In the genomic region with DNA sequence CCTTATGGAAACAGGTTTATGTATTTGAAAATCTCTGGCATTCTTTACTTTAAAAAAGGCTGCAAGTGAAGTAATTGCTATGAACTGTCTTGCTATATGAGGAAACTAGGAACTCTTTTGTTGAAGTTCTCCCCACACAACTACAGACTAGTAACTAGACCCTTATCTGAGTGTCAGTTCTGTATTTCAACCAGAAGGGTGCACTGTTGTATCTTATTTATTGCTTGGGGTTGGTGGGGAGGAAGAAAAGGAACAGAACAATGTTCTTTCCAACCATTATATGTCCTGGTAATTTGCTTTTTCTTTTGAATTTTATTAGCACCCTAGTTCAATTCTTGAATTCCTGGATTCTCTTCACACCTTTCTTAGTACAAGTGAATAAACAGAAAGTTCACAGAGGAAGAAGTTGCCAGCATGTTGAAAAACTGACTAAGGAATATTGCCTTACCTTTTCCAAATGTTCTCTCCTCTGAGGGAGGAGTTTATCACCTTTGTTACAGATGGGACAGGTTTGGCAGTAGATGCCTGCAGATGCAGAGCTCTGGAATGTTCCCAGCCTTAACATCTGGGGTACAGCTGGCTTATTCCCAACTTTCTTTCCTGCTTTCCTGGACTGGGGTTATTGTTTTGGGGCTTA, we compare ENCODE assay signal across 8 cellular contexts.
DNase-seq lines count a peak whose midpoint lies in the region; ATAC-seq and TF ChIP-seq lines count a peak whose summit lies in the region.

No MANE protein-coding gene starts in this region.

- POLR2A ChIA-PET in PC-9 (lab: Charles Lee; ENCODE audit: unreplicated experiment): no interaction called here

- TF ChIP-seq CTCF in PC-9 (conservative IDR thresholded peaks at IDR 0.05) (peak; percentile 80), endothelial cell (IDR thresholded peaks at IDR 0.05; ENCODE audit: unreplicated experiment) (peak; percentile 60)

- H2AFZ ChIP-seq in PC-9: no peak overlapping the region

- H3K4me1 Mint-ChIP-seq in endothelial cell (ENCODE audit: unreplicated experiment): peaks cover 41% of the 10 kb centered on the region

- CTCF ChIA-PET in PC-9 (lab: Charles Lee): no interaction called here

- H3K36me3 ChIP-seq in PC-9 (ENCODE audit: low read depth): no peaks in the 10 kb centered on the region

- no peaks in the 10 kb centered on the region for H3K9me2 ChIP-seq in PC-9 (ENCODE audit: insufficient read depth)

- no peak overlapping the region for H3K27ac ChIP-seq in PC-9

- BruUV-seq in PC-9 (replicated peaks; lab: Mats Ljungman, UMichigan): no TSS peak

- peak; percentile 31 for DNase-seq in DMS79 treated with DMSO at 0.1 percent for 48 hours (lab: John Stamatoyannopoulos, UW)
- peak; percentile 5 for DNase-seq in HuH-7.5 (ENCODE audit: low spot score)
- DNase-seq in PC-9: peak in 1 of 2 experiments; percentile 46
- peak; percentile 19 for DNase-seq in endothelial cell (ENCODE audit: low spot score)
- DNase-seq in middle frontal gyrus (ENCODE audit: extremely low spot score, low spot score): peak; percentile 29
- no peak for DNase-seq in ecto neural progenitor cell (ENCODE audit: low spot score)

- H3K9me3 ChIP-seq in PC-9 (ENCODE audit: insufficient read depth, low read depth): no peaks in the 10 kb centered on the region

- H3K79me2 ChIP-seq in PC-9 (ENCODE audit: low read depth): no peaks in the 10 kb centered on the region

- H3K36me3 Mint-ChIP-seq in endothelial cell (ENCODE audit: low read depth, unreplicated experiment): no peaks in the 10 kb centered on the region

- no peak overlapping the region for H3K4me2 ChIP-seq in PC-9

- H3F3A ChIP-seq in PC-9 (ENCODE audit: insufficient read depth, low read depth): no peaks in the 10 kb centered on the region

- no peak overlapping the region for H3K4me3 Mint-ChIP-seq in endothelial cell (ENCODE audit: unreplicated experiment)

- H3K27me3 ChIP-seq in PC-9 (ENCODE audit: insufficient read depth, low read depth): no peaks in the 10 kb centered on the region

- no peaks in the 10 kb centered on the region for H4K20me1 ChIP-seq in PC-9 (ENCODE audit: insufficient read depth)

- no peak overlapping the region for H3K27ac Mint-ChIP-seq in endothelial cell (ENCODE audit: unreplicated experiment)

- no peaks in the 10 kb centered on the region for H3K27me3 Mint-ChIP-seq in endothelial cell (ENCODE audit: unreplicated experiment)

- intact Hi-C loops in PC-9 (cut with micrococcal nuclease; ENCODE audit: unreplicated experiment): loop anchor here (1.0 to 10.0 kb wide), 4 partner anchors 217 to 645 kb away; no protein-coding TSS in a partner anchor

- no peaks in the 10 kb centered on the region for H3K4me1 ChIP-seq in PC-9 (replicated peaks; ENCODE audit: insufficient read depth)

- peak; percentile 79 for ATAC-seq in GM19395 (IDR thresholded peaks at IDR 0.05; ENCODE audit: unreplicated experiment)
- ATAC-seq in HG02938 (IDR thresholded peaks at IDR 0.05; ENCODE audit: unreplicated experiment): no peak

- H3K9me3 Mint-ChIP-seq in endothelial cell (ENCODE audit: unreplicated experiment): no peaks in the 10 kb centered on the region

- H3K4me3 ChIP-seq in PC-9: no peak overlapping the region
